8 cellular contexts compared by ENCODE assay signal in the genomic region with DNA sequence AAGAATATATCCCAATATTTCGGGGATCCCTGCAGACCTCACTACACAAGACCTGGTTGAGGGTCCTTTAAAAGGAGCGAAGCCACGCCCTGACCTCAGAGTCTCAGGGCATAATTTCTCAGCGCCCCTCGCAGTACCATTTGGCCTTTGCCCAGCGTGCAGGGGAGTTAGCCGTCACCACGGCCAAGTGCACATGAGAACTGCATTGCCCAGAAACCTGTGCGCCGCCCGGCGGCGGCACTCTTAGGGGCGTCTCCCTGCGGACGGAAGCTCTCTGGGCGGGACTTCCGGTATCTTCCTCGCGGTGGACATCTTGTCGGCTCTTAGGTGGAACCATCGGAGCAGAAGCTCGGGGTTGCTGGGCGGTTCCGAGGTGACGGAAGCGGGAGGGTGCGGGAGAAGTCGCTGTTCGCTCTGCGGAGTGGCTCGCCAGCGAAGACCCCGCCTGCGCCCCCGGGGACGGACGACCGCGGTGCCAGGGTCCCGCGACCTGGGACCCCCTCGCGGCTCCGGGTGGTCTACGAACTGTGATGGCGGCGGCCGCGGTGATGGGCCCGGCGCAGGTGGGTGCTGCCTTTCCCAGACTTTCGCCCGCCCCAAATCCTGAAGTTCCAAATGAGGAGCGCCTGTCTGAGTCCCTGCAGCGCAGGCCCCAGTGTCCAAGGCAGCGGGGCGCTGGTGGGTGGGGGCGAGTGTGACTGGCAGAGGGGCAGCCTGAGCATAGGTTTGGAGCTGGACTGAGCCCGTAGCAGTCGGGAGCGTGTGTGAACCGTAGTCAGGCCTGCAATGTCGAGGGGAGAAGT.
DNase-seq lines count a peak whose midpoint lies in the region; ATAC-seq and TF ChIP-seq lines count a peak whose summit lies in the region.

A gene (plus strand): TSS at position 302 of the 803 bp plus-strand sequence. CDS start 5,227 bp downstream, outside the sequence.

- H3K36me3 ChIP-seq in RWPE2 (ENCODE audit: low read depth) = peaks cover 38% of the 10 kb centered on the region

- peaks cover 83% of the 10 kb centered on the region for H3K9me3 Mint-ChIP-seq in nephron

- H3K9me3 ChIP-seq in RWPE2 (ENCODE audit: severe bottlenecking) = peaks cover 29% of the 10 kb centered on the region

- peak within 1 kb of the TSS; percentile 93 to 100 (median 94) for H3K4me3 Mint-ChIP-seq in nephron

- DNase-seq in DMS79 (lab: John Stamatoyannopoulos, UW) (peak; percentile 73), Kasumi-1 (lab: John Stamatoyannopoulos, UW) (peak; percentile 89 to 92), RWPE2 (ENCODE audit: low spot score) (peak; percentile 88), fibroblast of the conjunctiva (ENCODE audit: low read depth) (peak; percentile 70)
- DNase-seq in activated T-helper 9 cell treated with anti-CD3 and anti-CD28 coated beads, Interleukin-2, amount 50 U/mL, for 16 hours (ENCODE audit: low read depth) = peak; percentile 83
- peak; percentile 92 for DNase-seq in stimulated activated naive CD8-positive, alpha-beta T cell treated with anti-CD3 and anti-CD28 coated beads, Interleukin-15, Interleukin-2, amounts not matched to agents 100 U/mL and 50 U/mL, for 24 hours

- peaks cover 14% of the 10 kb centered on the region for H3K4me1 Mint-ChIP-seq in nephron

- peak within 1 kb of the TSS; percentile 38 for H3K27ac ChIP-seq in RWPE2 (ENCODE audit: poor library complexity, severe bottlenecking)

- no peaks in the 10 kb centered on the region for H3K4me1 ChIP-seq in RWPE2 (ENCODE audit: insufficient read depth, poor library complexity, severe bottlenecking)

- no peaks in the 10 kb centered on the region for H3K27me3 ChIP-seq in RWPE2 (ENCODE audit: insufficient read depth, poor library complexity, severe bottlenecking)

- H3K27me3 Mint-ChIP-seq in nephron (ENCODE audit: low read depth) = peaks cover 4% of the 10 kb centered on the region

- peak; percentile 96 for ATAC-seq in GM21723 (IDR thresholded peaks at IDR 0.05; ENCODE audit: unreplicated experiment)
- ATAC-seq in RWPE2 (ENCODE audit: low read depth) = peak; percentile 98
- ATAC-seq in stimulated activated naive CD8-positive, alpha-beta T cell treated with anti-CD3 and anti-CD28 coated beads, Interleukin-15, Interleukin-2, amounts not matched to agents 100 U/mL and 50 U/mL, for 24 hours = peak; percentile 98

- peak within 1 kb of the TSS; percentile 60 to 92 (median 78) for H3K27ac Mint-ChIP-seq in nephron

- H3K36me3 Mint-ChIP-seq in nephron (ENCODE audit: low read depth) = peaks cover 87% of the 10 kb centered on the region

- peak within 1 kb of the TSS; percentile 70 for H3K4me3 ChIP-seq in RWPE2 (ENCODE audit: severe bottlenecking)

- no peak for TF ChIP-seq CTCF in RWPE2 (IDR thresholded peaks at IDR 0.05; ENCODE audit: poor library complexity, severe bottlenecking)
- peak in 1 of 3 experiments; percentile 8 for TF ChIP-seq CTCF in nephron (IDR thresholded peaks at IDR 0.05; ENCODE audit: unreplicated experiment in 3 of 3)

Comparison
In these comparisons a context has a peak if more than half of its experiments do, and no peak if none do; other contexts are left out.
1. Peak in every context shown above with its lines: DNase-seq, ATAC-seq, H3K4me3 ChIP-seq and H3K27ac ChIP-seq.